In the genomic region with DNA sequence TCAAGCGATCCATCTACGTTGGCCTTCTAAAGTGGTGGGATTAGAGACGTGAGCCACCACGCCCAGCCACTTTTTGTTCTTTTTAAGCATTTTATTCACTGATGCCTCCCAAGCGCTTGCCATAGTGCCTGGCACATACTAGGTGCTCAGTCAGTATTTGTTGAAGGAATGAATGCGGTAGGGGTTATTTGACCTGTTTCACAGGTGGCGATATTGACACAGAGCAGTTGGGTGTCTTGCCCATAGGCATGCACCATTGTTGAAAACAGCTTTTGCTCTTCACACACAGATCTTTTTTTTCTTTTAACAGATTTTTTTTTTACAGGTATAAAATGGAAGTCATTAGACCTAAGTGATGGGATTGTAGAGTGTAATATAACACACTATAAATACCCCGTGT, we compare ENCODE assay signal across 18 cellular contexts. TPM values are rescaled to one million over a fixed set of nuclear protein-coding genes. Genes with fewer than 3 reads are reported as not detected.
DNase-seq lines count a peak whose midpoint lies in the region; ATAC-seq and TF ChIP-seq lines count a peak whose summit lies in the region.
"Had no signal": no experiment of that assay in that cellular context is flagged by ENCODE, and none has a peak within 500 bp of the region (broad histone marks: within the 10 kb centered on the region; RNA-seq: fewer than 3 reads in every experiment).

No MANE protein-coding gene starts in this region.

- H3K4me2 ChIP-seq in BLaER1 (peak overlapping the region; percentile 13; the same call in 1 of the 2 replicates), GM23338 (no peak overlapping the region)

- H4K20me1 ChIP-seq in BLaER1 (peaks cover 100% of the 10 kb centered on the region), GM23338 (replicated peaks; ENCODE audit: insufficient read depth) (peaks cover 10% of the 10 kb centered on the region; the same call in 1 of the 2 replicates)

- intact Hi-C loops in CD8-positive, alpha-beta T cell (cut with DNase I, micrococcal nuclease), result no loop called here
- intact Hi-C loops in uterus (cut with DNase I; ENCODE audit: low total_unique reads), result no loop called here

- peak overlapping the region; percentile 39 for H3K27ac Mint-ChIP-seq in CD8-positive, alpha-beta T cell
- H3K27ac Mint-ChIP-seq in endothelial cell (ENCODE audit: unreplicated experiment) (peak overlapping the region; percentile 57), GM23338 (no peak overlapping the region; the same call in 1 of the 2 replicates)
- H3K27ac Mint-ChIP-seq in activated CD4-positive, alpha-beta T cell treated with anti-CD3 and anti-CD28 coated beads, Interleukin-2, amount 10 ng/mL, durations not matched to agents 7 days and 5 days, result no peak overlapping the region

- H3K27me3 ChIP-seq in BLaER1 (no peaks in the 10 kb centered on the region), uterus (no peaks in the 10 kb centered on the region), GM23338 (ENCODE audit: insufficient read depth) (no peaks in the 10 kb centered on the region)
- H3K27me3 ChIP-seq in CD8-positive, alpha-beta T cell (ENCODE audit: insufficient read depth, low read length), result no peaks in the 10 kb centered on the region
- H3K27me3 ChIP-seq: SJSA1 had no signal

- H3K4me1 ChIP-seq in BLaER1, result peaks cover 60% of the 10 kb centered on the region
- peaks cover 54% of the 10 kb centered on the region for H3K4me1 ChIP-seq in CD8-positive, alpha-beta T cell (ENCODE audit: insufficient read depth, low read length)
- no peaks in the 10 kb centered on the region for H3K4me1 ChIP-seq in uterus
- H3K4me1 ChIP-seq in GM23338 (ENCODE audit: insufficient read depth), result peaks cover 9% of the 10 kb centered on the region

- no peaks in the 10 kb centered on the region for H3K9me2 ChIP-seq in GM23338 (ENCODE audit: insufficient read depth)

- no peaks in the 10 kb centered on the region for H3K9me3 Mint-ChIP-seq in CD8-positive, alpha-beta T cell
- H3K9me3 Mint-ChIP-seq in endothelial cell (ENCODE audit: unreplicated experiment) (no peaks in the 10 kb centered on the region), GM23338 (no peaks in the 10 kb centered on the region; the same call in 2 of the 3 replicates)
- no peaks in the 10 kb centered on the region for H3K9me3 Mint-ChIP-seq in activated CD4-positive, alpha-beta T cell treated with anti-CD3 and anti-CD28 coated beads, Interleukin-2, amount 10 ng/mL, durations not matched to agents 7 days and 5 days

- no peak overlapping the region for H3K27ac ChIP-seq in BLaER1
- no peak overlapping the region for H3K27ac ChIP-seq in CD8-positive, alpha-beta T cell (ENCODE audit: low read depth, low read length)
- H3K27ac ChIP-seq in substantia nigra (ENCODE audit: low read depth, low read length, poor library complexity, severe bottlenecking), result no peak overlapping the region
- H3K27ac ChIP-seq in uterus, result no peak overlapping the region
- no peak overlapping the region for H3K27ac ChIP-seq in GM23338 (ENCODE audit: low read depth)
- H3K27ac ChIP-seq: SJSA1 had no signal

- H3K9me3 ChIP-seq in BLaER1 (no peaks in the 10 kb centered on the region), uterus (no peaks in the 10 kb centered on the region)
- no peaks in the 10 kb centered on the region for H3K9me3 ChIP-seq in CD8-positive, alpha-beta T cell (ENCODE audit: low read length)
- H3K9me3 ChIP-seq: SJSA1 had no signal

- no peaks in the 10 kb centered on the region for H3F3A ChIP-seq in GM23338 (replicated peaks; ENCODE audit: low read depth)

- H2AFZ ChIP-seq in GM23338, result no peak overlapping the region

- H3K4me3 ChIP-seq in BLaER1 (no peak overlapping the region), uterus (no peak overlapping the region), GM23338 (no peak overlapping the region)
- no peak overlapping the region for H3K4me3 ChIP-seq in CD8-positive, alpha-beta T cell (ENCODE audit: low read depth, low read length)
- H3K4me3 ChIP-seq: SJSA1 had no signal

- peaks cover 87% of the 10 kb centered on the region for H3K4me1 Mint-ChIP-seq in CD8-positive, alpha-beta T cell (ENCODE audit: low read depth)
- H3K4me1 Mint-ChIP-seq in endothelial cell (ENCODE audit: unreplicated experiment), result peaks cover 16% of the 10 kb centered on the region
- H3K4me1 Mint-ChIP-seq in activated CD4-positive, alpha-beta T cell treated with anti-CD3 and anti-CD28 coated beads, Interleukin-2, amount 10 ng/mL, durations not matched to agents 7 days and 5 days, result peaks cover 89% of the 10 kb centered on the region
- H3K4me1 Mint-ChIP-seq in GM23338, result peaks cover 30% of the 10 kb centered on the region

- H3K36me3 Mint-ChIP-seq in CD8-positive, alpha-beta T cell, result peaks cover 9% of the 10 kb centered on the region
- H3K36me3 Mint-ChIP-seq in endothelial cell (ENCODE audit: low read depth, unreplicated experiment), result peaks cover 3% of the 10 kb centered on the region
- H3K36me3 Mint-ChIP-seq in activated CD4-positive, alpha-beta T cell treated with anti-CD3 and anti-CD28 coated beads, Interleukin-2, amount 10 ng/mL, durations not matched to agents 7 days and 5 days (ENCODE audit: low read depth), result peaks cover 40% of the 10 kb centered on the region
- no peaks in the 10 kb centered on the region; the same call in 2 of the 3 replicates for H3K36me3 Mint-ChIP-seq in GM23338 (ENCODE audit: low read depth)

- H3K9ac ChIP-seq in BLaER1, result no peak overlapping the region

- no peaks in the 10 kb centered on the region for H3K27me3 Mint-ChIP-seq in CD8-positive, alpha-beta T cell (ENCODE audit: low read depth)
- H3K27me3 Mint-ChIP-seq in endothelial cell (ENCODE audit: unreplicated experiment) (peaks cover 7% of the 10 kb centered on the region), GM23338 (ENCODE audit: insufficient read depth, low read depth, poor library complexity) (peaks cover 4% of the 10 kb centered on the region)
- no peaks in the 10 kb centered on the region for H3K27me3 Mint-ChIP-seq in activated CD4-positive, alpha-beta T cell treated with anti-CD3 and anti-CD28 coated beads, Interleukin-2, amount 10 ng/mL, durations not matched to agents 7 days and 5 days

- H3K4me3 Mint-ChIP-seq in CD8-positive, alpha-beta T cell, result no peak overlapping the region
- no peak overlapping the region for H3K4me3 Mint-ChIP-seq in endothelial cell (ENCODE audit: unreplicated experiment)
- no peak overlapping the region for H3K4me3 Mint-ChIP-seq in activated CD4-positive, alpha-beta T cell treated with anti-CD3 and anti-CD28 coated beads, Interleukin-2, amount 10 ng/mL, durations not matched to agents 7 days and 5 days
- no peak overlapping the region for H3K4me3 Mint-ChIP-seq in GM23338

- TF ChIP-seq POLR2A in uterus (IDR thresholded peaks at IDR 0.05), result no peak

- TF ChIP-seq CTCF in CD8-positive, alpha-beta T cell (IDR thresholded peaks at IDR 0.05), result no peak
- TF ChIP-seq CTCF in endothelial cell (IDR thresholded peaks at IDR 0.05; ENCODE audit: unreplicated experiment) (no peak), uterus (IDR thresholded peaks at IDR 0.05) (no peak), GM23338 (conservative IDR thresholded peaks at IDR 0.05; ENCODE audit: low read depth in 2 of 2) (0 out of 4 replicates have a peak, but pooled peaks of 1 of the 2 experiments have one; percentile 2)

- H3K36me3 ChIP-seq in BLaER1 (peaks cover 33% of the 10 kb centered on the region), uterus (no peaks in the 10 kb centered on the region), GM23338 (ENCODE audit: insufficient read depth) (no peaks in the 10 kb centered on the region)
- no peaks in the 10 kb centered on the region for H3K36me3 ChIP-seq in CD8-positive, alpha-beta T cell (ENCODE audit: insufficient read depth, low read length)

- no peak for ATAC-seq in CD8-positive, alpha-beta T cell
- no peak for ATAC-seq in GM23338

- H3K79me2 ChIP-seq in GM23338 (replicated peaks; ENCODE audit: insufficient read depth), result peaks cover 86% of the 10 kb centered on the region

- DNase-seq in CD8-positive, alpha-beta T cell, result no peak
- DNase-seq in NCI-H345 (lab: John Stamatoyannopoulos, UW) (peak; percentile 49), endothelial cell (ENCODE audit: low spot score) (no peak), substantia nigra (lab: John Stamatoyannopoulos, UW) (no peak), uterus (no peak), GM23338 (ENCODE audit: low spot score) (no peak)
- DNase-seq in activated CD4-positive, alpha-beta T cell treated with anti-CD3 and anti-CD28 coated beads, Interleukin-2, amount 10 ng/mL, durations not matched to agents 7 days and 5 days, result no peak
- DNase-seq: AML-193; DMS 273 treated with DMSO at 0.1 percent for 48 hours; EL; HCEC 1CT; IMR-90; Kasumi-1; NCI-H524 treated with DMSO at 0.1 percent for 48 hours; NK-92 treated with Interleukin-12 subunit alpha and Interleukin-12 subunit beta, amount 100 ng/mL, for 24 hours; OCI-M1 had no signal

- CTCF ChIA-PET in CD8-positive, alpha-beta T cell (lab: Charles Lee), result interaction anchor here (0.6 to 1.1 kb wide), 2 partner anchors 13 to 79 kb away, joined by 3 read pairs; no protein-coding TSS in a partner anchor
- CTCF ChIA-PET in activated CD4-positive, alpha-beta T cell treated with anti-CD3 and anti-CD28 coated beads, Interleukin-2, amount 10 ng/mL, durations not matched to agents 7 days and 5 days (lab: Charles Lee), result interaction anchor here (1.0 kb wide), 1 partner anchor 12 kb away, joined by 3 read pairs; no protein-coding TSS in a partner anchor

- POLR2A ChIA-PET in CD8-positive, alpha-beta T cell (lab: Charles Lee), result interaction anchor here (1.0 kb wide), 1 partner anchor 9 kb away, joined by 3 read pairs; no protein-coding TSS in a partner anchor
- POLR2A ChIA-PET in activated CD4-positive, alpha-beta T cell treated with anti-CD3 and anti-CD28 coated beads, Interleukin-2, amount 10 ng/mL, durations not matched to agents 7 days and 5 days (lab: Charles Lee), result no interaction called here

TF ChIP-seq in GM23338, 12 proteins besides CTCF, POLR2A, EP300 and RAD21 (continues in another document):
- TF ChIP-seq JUNB (IDR thresholded peaks at IDR 0.05; ENCODE audit: unreplicated experiment) (no peak), POLR2AphosphoS5 (IDR thresholded peaks at IDR 0.05; ENCODE audit: low read depth) (no peak), ZNF114 (CRISPR knock-in tag; IDR thresholded peaks at IDR 0.05) (no peak)

RNA-seq across cellular contexts. Expression of a gene that starts 24.6 kb away (rescaled TPM):
- total RNA-seq in CD8-positive, alpha-beta T cell, result 10 to 100 TPM; 47.1 to 52.4 TPM
- total RNA-seq in endothelial cell (ENCODE audit: unreplicated experiment) (57.6 TPM), uterus (10 to 100 TPM; 15.1 to 65.9 (median 22.7) TPM)
- total RNA-seq in activated CD4-positive, alpha-beta T cell treated with anti-CD3 and anti-CD28 coated beads, Interleukin-2, amount 10 ng/mL, durations not matched to agents 7 days and 5 days, result 10 to 100 TPM; 27.2 to 30.1 TPM
- 25.5 and 29.1 TPM in 2 replicates for total RNA-seq in GM23338 (2014; rRNA removed; shearing (Covaris generic))
- 7.9 and 8.5 TPM in 2 replicates for polyA plus RNA-seq in GM23338 (2016; fragmentation: Nextera tagmentation; extraction: Ambion mirVana)

Comparison
In these comparisons a context has a peak if more than half of its experiments do, and no peak if none do; other contexts are left out.
1. H3K27ac Mint-ChIP-seq: peak in CD8-positive, alpha-beta T cell (single experiment) and endothelial cell (single experiment); none in activated CD4-positive, alpha-beta T cell treated with anti-CD3 and anti-CD28 coated beads, Interleukin-2, amount 10 ng/mL, durations not matched to agents 7 days and 5 days (single experiment) and GM23338 (single experiment).